In the genomic region with DNA sequence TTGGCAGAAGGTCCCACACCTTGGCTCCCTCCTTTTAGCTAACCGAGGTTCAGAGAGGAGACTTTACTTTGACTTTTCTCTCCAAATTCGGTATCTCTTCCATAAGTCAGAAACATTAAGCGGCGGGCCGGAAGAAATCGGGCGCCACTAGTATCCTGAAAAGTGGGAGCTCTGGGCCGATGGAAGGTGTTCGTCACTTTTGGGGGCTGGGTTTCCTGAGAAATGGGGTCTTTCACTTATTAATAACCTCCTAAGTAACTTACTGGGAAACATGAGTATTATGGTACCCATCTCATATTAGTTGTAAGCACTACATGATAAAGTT, we compare ENCODE assay signal across 8 cellular contexts. TPM values are rescaled to one million over a fixed set of nuclear protein-coding genes. Genes with fewer than 3 reads are reported as not detected.
DNase-seq lines count a peak whose midpoint lies in the region; ATAC-seq, FAIRE-seq and TF ChIP-seq lines count a peak whose summit lies in the region.

No MANE protein-coding gene starts in this region.

- peak overlapping the region; percentile 90 for H3K27ac ChIP-seq in cardiac muscle cell
- H3K27ac ChIP-seq in GM12878 (ENCODE audit: control insufficient read depth, insufficient read depth) = peak overlapping the region; percentile 92
- H3K27ac ChIP-seq in mesenchymal stem cell (ENCODE audit: low read length, poor library complexity, severe bottlenecking) = peak overlapping the region; percentile 51
- peak overlapping the region; percentile 94 to 96 for H3K27ac ChIP-seq in uterus

- peaks cover 7% of the 10 kb centered on the region for H3K79me1 ChIP-seq in mesenchymal stem cell (replicated peaks; ENCODE audit: low read length, poor library complexity, severe bottlenecking)

- no TSS peak for BruUV-seq in GM12878 (replicated peaks; lab: Mats Ljungman, UMichigan)

- H3K36me3 ChIP-seq in cardiac muscle cell = no peaks in the 10 kb centered on the region
- H3K36me3 ChIP-seq in GM12878 (ENCODE audit: control insufficient read depth in 2 of 2, insufficient read depth in 2 of 2, low read length in 1 of 2) = no peaks in the 10 kb centered on the region
- H3K36me3 ChIP-seq in mesenchymal stem cell (ENCODE audit: control insufficient read depth in 1 of 2, insufficient read depth in 2 of 2, low read depth in 1 of 2, low read length in 2 of 2) = peaks cover 0 to 6% of the 10 kb centered on the region in 2 experiments
- H3K36me3 ChIP-seq in uterus = no peaks in the 10 kb centered on the region

- TF ChIP-seq CTCF in cardiac muscle cell (IDR thresholded peaks at IDR 0.05; ENCODE audit: low read depth, low read length) = no peak
- TF ChIP-seq CTCF in GM12878 (IDR thresholded peaks at IDR 0.05 in 2 of 3, conservative IDR thresholded peaks at IDR 0.05 in 1 of 3; ENCODE audit: control insufficient read depth in 2 of 3, extremely low read depth in 1 of 3, insufficient read depth in 1 of 3, low read depth in 3 of 3, low read length in 3 of 3) = no peak
- no peak for TF ChIP-seq CTCF in uterus (IDR thresholded peaks at IDR 0.05)

- POLR2A ChIA-PET in GM12878 (lab: Charles Lee) = no interaction called here

- no peak for FAIRE-seq in GM12878 (lab: Jason Lieb, UNC)

- ATAC-seq in GM12878 (no peak), GM21723 (IDR thresholded peaks at IDR 0.05; ENCODE audit: unreplicated experiment) (no peak)

- H3K4ac ChIP-seq in mesenchymal stem cell (ENCODE audit: low read depth in 1 of 2, low read length in 2 of 2) = peak overlapping the region; percentile 67 to 98

- H3K4me1 ChIP-seq in cardiac muscle cell (ENCODE audit: low read depth) = peaks cover 17% of the 10 kb centered on the region
- H3K4me1 ChIP-seq in GM12878 (ENCODE audit: control insufficient read depth, insufficient read depth, low read length) = peaks cover 5% of the 10 kb centered on the region; the same call in 1 of the 2 replicates
- H3K4me1 ChIP-seq in mesenchymal stem cell (ENCODE audit: control insufficient read depth, insufficient read depth, low read depth, low read length) = peaks cover 1% of the 10 kb centered on the region
- no peaks in the 10 kb centered on the region for H3K4me1 ChIP-seq in uterus

- H4K91ac ChIP-seq in mesenchymal stem cell (ENCODE audit: low read length) = no peak overlapping the region

- H4K8ac ChIP-seq in mesenchymal stem cell (ENCODE audit: low read length) = no peak overlapping the region

- no peak for TF ChIP-seq RAD21 in GM12878 (IDR thresholded peaks at IDR 0.05; ENCODE audit: insufficient read depth, low read depth, low read length)

- CTCF ChIA-PET in GM12878 (lab: Yijun Ruan, JAX) = interaction anchor here (0.6 to 3.8 kb wide), 5 partner anchors 11 to 374 kb away, joined by 3 to 14 read pairs (median 3); no protein-coding TSS in a partner anchor

- H2BK15ac ChIP-seq in mesenchymal stem cell (ENCODE audit: low read depth, poor library complexity, severe bottlenecking) = peak overlapping the region; percentile 60

- SMC1A ChIA-PET in GM12878 (lab: Charles Lee; ENCODE audit: uncharacterized antibody, unreplicated experiment) = interaction anchor here (0.6 to 2.9 kb wide), 4 partner anchors 11 to 82 kb away, joined by 3 to 9 read pairs (median 3); no protein-coding TSS in a partner anchor

- intact Hi-C loops in cardiac septum (cut with DNase I) (loop anchor here (2.0 kb wide), 1 partner anchor 86 kb away; a partner anchor contains a TSS), GM12878 (cut with micrococcal nuclease; ENCODE audit: unreplicated experiment) (loop anchor here (2.0 kb wide), 2 partner anchors 38 to 82 kb away; no protein-coding TSS in a partner anchor), uterus (cut with DNase I; ENCODE audit: low total_unique reads) (no loop called here)

- no peak for TF ChIP-seq EP300 in GM12878 (IDR thresholded peaks at IDR 0.05; ENCODE audit: borderline replicate concordance in 1 of 2, control insufficient read depth in 1 of 2, low read depth in 2 of 2, low read length in 2 of 2)

- no peak for DNase-seq in cardiac muscle cell (ENCODE audit: low read depth in 1 of 2, low spot score in 1 of 2)
- no peak for DNase-seq in cardiac septum (ENCODE audit: low spot score)
- no peak for DNase-seq in GM12878 (ENCODE audit: low read depth, low spot score)
- no peak for DNase-seq in mesenchymal stem cell
- DNase-seq in uterus = no peak
- DNase-seq in DMS153 treated with DMSO at 0.1 percent for 48 hours (lab: John Stamatoyannopoulos, UW; ENCODE audit: unreplicated experiment) = no peak
- DNase-seq in DMS 273 treated with DMSO at 0.1 percent for 48 hours (lab: John Stamatoyannopoulos, UW) = no peak

- H3K4me3 ChIP-seq in cardiac muscle cell (peak overlapping the region; percentile 73), GM12878 (peak overlapping the region; percentile 91), mesenchymal stem cell (ENCODE audit: insufficient read depth in 1 of 2, low read depth in 1 of 2, low read length in 2 of 2) (peak overlapping the region; percentile 82 to 97), uterus (peak overlapping the region; percentile 69 to 78)

- peak overlapping the region; percentile 91 for H3K9ac ChIP-seq in GM12878 (ENCODE audit: control insufficient read depth, insufficient read depth, low read length)
- peak overlapping the region; percentile 91 for H3K9ac ChIP-seq in mesenchymal stem cell (ENCODE audit: low read length)

- peak overlapping the region in 1 of 2 experiments; percentile 89 for H3K14ac ChIP-seq in mesenchymal stem cell (ENCODE audit: low read length in 2 of 2)

- TF ChIP-seq POLR2A in GM12878 (IDR thresholded peaks at IDR 0.05; ENCODE audit: low read depth, low read length) = no peak
- no peak for TF ChIP-seq POLR2A in uterus (IDR thresholded peaks at IDR 0.05)

- H3K27me3 ChIP-seq in cardiac muscle cell (no peaks in the 10 kb centered on the region), GM12878 (replicated peaks in 1 of 2; ENCODE audit: control insufficient read depth in 2 of 2, insufficient read depth in 2 of 2, low read length in 1 of 2) (no peaks in the 10 kb centered on the region), mesenchymal stem cell (ENCODE audit: control insufficient read depth in 1 of 2, insufficient read depth in 1 of 2, low read length in 2 of 2) (no peaks in the 10 kb centered on the region), uterus (no peaks in the 10 kb centered on the region)

- no peak overlapping the region for H2BK5ac ChIP-seq in mesenchymal stem cell (ENCODE audit: low read depth, low read length, poor library complexity, severe bottlenecking)

- peak overlapping the region; percentile 54 for H2BK120ac ChIP-seq in mesenchymal stem cell (ENCODE audit: low read depth, low read length)

- in situ Hi-C loops in GM12878 (cut with MboI) = no loop called here

- no peaks in the 10 kb centered on the region for H4K20me1 ChIP-seq in GM12878 (ENCODE audit: control insufficient read depth, insufficient read depth)

- H2AK5ac ChIP-seq in mesenchymal stem cell (ENCODE audit: low read length, severe bottlenecking) = no peak overlapping the region

- RAD21 ChIA-PET in GM12878 (lab: Charles Lee; ENCODE audit: unreplicated experiment) = interaction anchor here (0.7 to 2.4 kb wide), 4 partner anchors 45 to 88 kb away, joined by 3 to 8 read pairs (median 3); no protein-coding TSS in a partner anchor

- H2AFZ ChIP-seq in GM12878 (ENCODE audit: control insufficient read depth, low read depth, low read length) (peak overlapping the region; percentile 90), mesenchymal stem cell (ENCODE audit: low read depth, low read length) (peak overlapping the region; percentile 95)

- peak overlapping the region in 1 of 2 experiments; percentile 40 for H3K23ac ChIP-seq in mesenchymal stem cell (ENCODE audit: low read length in 2 of 2)

- H3K79me2 ChIP-seq in GM12878 (ENCODE audit: control insufficient read depth, insufficient read depth, low read length) = peaks cover 17% of the 10 kb centered on the region

- H3K4me2 ChIP-seq in GM12878 (ENCODE audit: control insufficient read depth, insufficient read depth) (peak overlapping the region; percentile 56), mesenchymal stem cell (ENCODE audit: low read length, poor library complexity, severe bottlenecking) (peak overlapping the region; percentile 86)

- H3K18ac ChIP-seq in mesenchymal stem cell (ENCODE audit: low read depth in 1 of 2, low read length in 2 of 2) = peak overlapping the region; percentile 96 to 99

- 0% methylated on average over 9 of the region's 9 CpGs for WGBS in GM12878 (ENCODE audit: insufficient coverage, insufficient replicate concordance, low lambda C conversion rate, missing lambda C conversion rate)
- WGBS in mesenchymal stem cell = 19% methylated on average over 7 of the region's 9 CpGs

- H2BK12ac ChIP-seq in mesenchymal stem cell (ENCODE audit: low read length in 2 of 2) = no peak overlapping the region

- H3K9me3 ChIP-seq in cardiac muscle cell (ENCODE audit: low read depth) = no peaks in the 10 kb centered on the region
- no peaks in the 10 kb centered on the region; the same call in 2 of the 3 replicates for H3K9me3 ChIP-seq in GM12878 (replicated peaks; ENCODE audit: control insufficient read depth, insufficient read depth, low read length)
- H3K9me3 ChIP-seq in mesenchymal stem cell (ENCODE audit: control insufficient read depth, low read length) = no peaks in the 10 kb centered on the region
- H3K9me3 ChIP-seq in uterus = no peaks in the 10 kb centered on the region

RNA-seq across cellular contexts. Expression of a gene that starts 0.7 kb away (rescaled TPM):
- total RNA-seq in cardiac muscle cell (16.5 and 34.8 TPM in 2 replicates), cardiac septum (27.1 TPM), GM12878 (2014; rRNA removed) (19.5 and 22.5 TPM in 2 replicates), GM12878 (2014; rRNA removed; fragmentation: Illumina TruSeq; extraction: Trizol) (22.9 and 25.3 TPM in 2 replicates), GM12878 (2021) (23.6 and 29.3 TPM in 2 replicates), uterus (10 to 100 TPM; 15.0 to 66.4 (median 32.6) TPM)
- polyA plus RNA-seq in cardiac muscle cell (20.4 and 27.4 TPM in 2 replicates), GM12878 (2011; rRNA removed) (11.5 and 15.0 TPM in 2 replicates), GM12878 (2014; fragmentation: Illumina TruSeq; extraction: Trizol) (20.5 and 22.6 TPM in 2 replicates), GM12878 (2014; fragmentation: Nextera tagmentation; extraction: Ambion mirVana) (10 to 100 TPM; 15.1 to 19.4 TPM), GM12878 (2014; rRNA removed) (14.7 and 15.0 TPM in 2 replicates), GM12878 (2016; fragmentation: Nextera tagmentation; extraction: Ambion mirVana) (10 to 100 TPM; 22.0 to 27.4 TPM)
- total RNA-seq in GM12878 (2013; cell fraction: nucleolus; rRNA removed) = 53.6 and 58.1 TPM in 2 replicates
- 6.3 TPM for polyA plus RNA-seq in GM12878 (2011; ENCODE audit: low read depth)
- polyA plus RNA-seq in GM12878 (2011; cell fraction: cytosol; rRNA removed) = 6.3 and 7.6 TPM in 2 replicates
- 12.4 and 15.6 TPM in 2 replicates for polyA plus RNA-seq in GM12878 (2011; cell fraction: nucleus; rRNA removed)
- 10.5 and 10.7 TPM in 2 replicates for polyA plus RNA-seq in GM12878 (2012)
- polyA minus RNA-seq in GM12878 (2011; rRNA and poly(A)+ RNA removed) = 14.9 and 15.2 TPM in 2 replicates
- polyA minus RNA-seq in GM12878 (2011; cell fraction: cytosol; rRNA and poly(A)+ RNA removed) = 4.4 and 6.3 TPM in 2 replicates
- polyA minus RNA-seq in GM12878 (2011; cell fraction: nucleus; rRNA and poly(A)+ RNA removed) = 13.7 and 23.2 TPM in 2 replicates
- polyA plus RNA-seq in mesenchymal stem cell (2013, experiment 1 of 2) = 11.1 TPM
- polyA plus RNA-seq in mesenchymal stem cell (2013, experiment 2 of 2) = 10.8 TPM
